ENCODE assay signal across 9 cellular contexts in the genomic region with DNA sequence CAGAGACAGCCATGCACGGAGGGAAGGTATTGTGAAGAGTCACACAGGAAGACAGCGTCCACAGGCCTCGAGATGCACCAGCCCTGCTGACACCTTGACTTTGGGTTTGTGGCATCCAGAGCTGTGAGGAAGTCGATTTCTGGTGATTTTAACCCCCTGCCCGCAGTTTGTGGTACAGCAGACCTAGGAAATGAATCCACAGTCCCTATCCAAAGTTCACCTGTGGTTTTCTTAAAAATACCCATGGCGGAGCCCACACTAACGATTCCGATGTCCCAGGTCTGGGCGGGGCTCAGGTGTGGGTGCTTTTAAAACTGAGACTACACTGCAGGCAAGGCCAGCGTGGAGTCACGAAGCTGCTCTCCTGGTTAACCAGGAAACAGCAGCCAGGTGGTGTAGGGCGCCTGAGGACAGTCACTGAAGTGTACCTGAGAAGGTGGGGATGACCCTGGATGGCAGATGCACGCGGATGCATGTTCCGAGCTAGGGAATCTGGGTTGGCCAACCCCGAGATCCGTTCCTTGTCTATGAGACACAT. TPM values are rescaled to one million over a fixed set of nuclear protein-coding genes. Genes with fewer than 3 reads are reported as not detected.
DNase-seq lines count a peak whose midpoint lies in the region; ATAC-seq and TF ChIP-seq lines count a peak whose summit lies in the region.
"Had no signal": no experiment of that assay in that cellular context is flagged by ENCODE, and none has a peak within 500 bp of the region (broad histone marks: within the 10 kb centered on the region; RNA-seq: fewer than 3 reads in every experiment).

No MANE protein-coding gene starts in this region.

- POLR2A ChIA-PET in activated CD8-positive, alpha-beta T cell treated with anti-CD3 and anti-CD28 coated beads for 36 hours (lab: Charles Lee) = interaction anchor here (0.8 to 5.5 kb wide), 13 partner anchors 8 to 95 kb away, joined by 3 to 40 read pairs (median 4); no protein-coding TSS in a partner anchor

- no peaks in the 10 kb centered on the region for H3K36me3 ChIP-seq in endocrine pancreas (ENCODE audit: control insufficient read depth, insufficient read depth, low read length)
- H3K36me3 ChIP-seq in aorta (ENCODE audit: control insufficient read depth in 1 of 2, insufficient read depth in 2 of 2, low read length in 1 of 2) = no peaks in the 10 kb centered on the region
- no peaks in the 10 kb centered on the region for H3K36me3 ChIP-seq in stomach

- H3K4me1 ChIP-seq in endocrine pancreas (ENCODE audit: control insufficient read depth, insufficient read depth, low read length) (no peaks in the 10 kb centered on the region), aorta (ENCODE audit: control insufficient read depth in 1 of 2, insufficient read depth in 2 of 2, low read length in 2 of 2) (no peaks in the 10 kb centered on the region), stomach (peaks cover 0 to 18% (median 0%) of the 10 kb centered on the region in 4 donors)

- peak; percentile 59 for ATAC-seq in activated CD8-positive, alpha-beta T cell treated with anti-CD3 and anti-CD28 coated beads for 36 hours
- no peak for ATAC-seq in aorta (ENCODE audit: low FRiP score)
- ATAC-seq in GM19467 (IDR thresholded peaks at IDR 0.05; ENCODE audit: unreplicated experiment) = no peak

- H3K27me3 ChIP-seq in endocrine pancreas (ENCODE audit: control insufficient read depth, insufficient read depth, low read length) (no peaks in the 10 kb centered on the region), aorta (ENCODE audit: control insufficient read depth in 1 of 2, insufficient read depth in 2 of 2, low read length in 1 of 2) (no peaks in the 10 kb centered on the region), stomach (no peaks in the 10 kb centered on the region)

- H3K4me3 ChIP-seq in endocrine pancreas (ENCODE audit: control insufficient read depth, insufficient read depth, low read length) (no peak overlapping the region), aorta (ENCODE audit: low read length in 2 of 2) (no peak overlapping the region), stomach (no peak overlapping the region)

- DNase-seq in stimulated activated CD4-positive, alpha-beta T cell treated with anti-CD3 and anti-CD28 coated beads, Interleukin-1b, Interleukin-23, amount 100 ng/mL, for 48 hours = peak; percentile 69
- no peak for DNase-seq in stimulated activated CD4-positive, alpha-beta T cell treated with anti-CD3 and anti-CD28 coated beads, Interleukin-12 subunit alpha, Interleukin-12 subunit beta, amount 100 ng/mL, for 4 hours
- DNase-seq in activated CD8-positive, alpha-beta T cell treated with anti-CD3 and anti-CD28 coated beads for 36 hours = peak; percentile 90
- DNase-seq in aorta = peak; percentile 54 to 68
- DNase-seq in OCI-M1 (lab: John Stamatoyannopoulos, UW) = no peak
- no peak for DNase-seq in stomach
- DNase-seq: kidney had no signal

- 96 to 98% methylated on average over 17 of the region's 17 CpGs for WGBS in aorta, 2 donors
- 58 to 77% (median 61%) methylated on average over 16 to 17 of the region's 17 CpGs for WGBS in stomach, 5 donors

- CTCF ChIA-PET in activated CD8-positive, alpha-beta T cell treated with anti-CD3 and anti-CD28 coated beads for 36 hours (lab: Charles Lee) = interaction anchor here (0.6 to 4.2 kb wide), 12 partner anchors 8 to 103 kb away, joined by 3 to 15 read pairs (median 4); no protein-coding TSS in a partner anchor

- no peaks in the 10 kb centered on the region for H3K27me3 Mint-ChIP-seq in activated CD8-positive, alpha-beta T cell treated with anti-CD3 and anti-CD28 coated beads for 36 hours

- H3K27ac Mint-ChIP-seq in activated CD8-positive, alpha-beta T cell treated with anti-CD3 and anti-CD28 coated beads for 36 hours = peak overlapping the region; percentile 89

- intact Hi-C loops in activated CD8-positive, alpha-beta T cell treated with anti-CD3 and anti-CD28 coated beads for 36 hours (cut with micrococcal nuclease) = loop anchor here (10.0 kb wide), 1 partner anchor 206 kb away; no protein-coding TSS in a partner anchor
- intact Hi-C loops in aorta (cut with DNase I) (no loop called here), stomach (cut with DNase I; ENCODE audit: low total_unique reads) (no loop called here)

- no peak overlapping the region for H3K27ac ChIP-seq in aorta (ENCODE audit: low read depth in 1 of 2, low read length in 2 of 2)
- peak overlapping the region in 1 of 5 donors; percentile 31 for H3K27ac ChIP-seq in stomach

- peak; percentile 30 for TF ChIP-seq CTCF in activated CD8-positive, alpha-beta T cell treated with anti-CD3 and anti-CD28 coated beads for 36 hours (IDR thresholded peaks at IDR 0.05)
- TF ChIP-seq CTCF in stomach (IDR thresholded peaks at IDR 0.05) = no peak

- H3K9me3 ChIP-seq in endocrine pancreas (ENCODE audit: control insufficient read depth, low read length) (no peaks in the 10 kb centered on the region), aorta (ENCODE audit: control insufficient read depth, low read length) (no peaks in the 10 kb centered on the region), stomach (no peaks in the 10 kb centered on the region)

- peak overlapping the region; percentile 0 for H3K9ac ChIP-seq in endocrine pancreas (ENCODE audit: control insufficient read depth, insufficient read depth, low read length)

- no peak for TF ChIP-seq EP300 in stomach (IDR thresholded peaks at IDR 0.05)

- H3K36me3 Mint-ChIP-seq in activated CD8-positive, alpha-beta T cell treated with anti-CD3 and anti-CD28 coated beads for 36 hours (ENCODE audit: low read depth) = peaks cover 13% of the 10 kb centered on the region

- H3K4me3 Mint-ChIP-seq in activated CD8-positive, alpha-beta T cell treated with anti-CD3 and anti-CD28 coated beads for 36 hours = peak overlapping the region; percentile 57

- H3K9me3 Mint-ChIP-seq in activated CD8-positive, alpha-beta T cell treated with anti-CD3 and anti-CD28 coated beads for 36 hours = no peaks in the 10 kb centered on the region

- peaks cover 64% of the 10 kb centered on the region for H3K4me1 Mint-ChIP-seq in activated CD8-positive, alpha-beta T cell treated with anti-CD3 and anti-CD28 coated beads for 36 hours (ENCODE audit: low read depth)

- TF ChIP-seq POLR2A in stomach (IDR thresholded peaks at IDR 0.05) = no peak

RNA-seq across cellular contexts. Expression of gene MEAK7, which starts 14.4 kb away (rescaled TPM):
- total RNA-seq in activated CD8-positive, alpha-beta T cell treated with anti-CD3 and anti-CD28 coated beads for 36 hours = 10 to 100 TPM; 21.1 to 22.4 TPM
- total RNA-seq in aorta (10 to 100 TPM; 17.4 to 23.9 TPM), stomach (10 to 100 TPM in 2 of 5 donors, 1 to 10 TPM in 3; 5.8 to 21.1 (median 9.4) TPM)
- polyA plus RNA-seq in aorta (1 to 10 TPM; 3.4 to 5.8 TPM), stomach (1 to 10 TPM; 3.9 to 7.0 (median 6.8) TPM)

Comparison
In these comparisons a context has a peak if more than half of its experiments do, and no peak if none do; other contexts are left out.
1. DNase-seq: peak in stimulated activated CD4-positive, alpha-beta T cell treated with anti-CD3 and anti-CD28 coated beads, Interleukin-1b, Interleukin-23, amount 100 ng/mL, for 48 hours (single experiment), activated CD8-positive, alpha-beta T cell treated with anti-CD3 and anti-CD28 coated beads for 36 hours (single experiment) and aorta (2 of 2); none in stimulated activated CD4-positive, alpha-beta T cell treated with anti-CD3 and anti-CD28 coated beads, Interleukin-12 subunit alpha, Interleukin-12 subunit beta, amount 100 ng/mL, for 4 hours (single experiment), OCI-M1 (single experiment) and stomach (single experiment).